In genomic region chr2:65349863-65350262, GRCh38 we compare ENCODE assay signal across 9 cellular contexts.
DNase-seq lines count a peak whose midpoint lies in the region; ATAC-seq and TF ChIP-seq lines count a peak whose summit lies in the region.
"Had no signal": no experiment of that assay in that cellular context is flagged by ENCODE, and none has a peak within 500 bp of the region (broad histone marks: within the 10 kb centered on the region; RNA-seq: fewer than 3 reads in every experiment).

No MANE protein-coding gene starts in this region.

- peaks cover 28% of the 10 kb centered on the region for H3K27me3 Mint-ChIP-seq in stimulated activated naive CD8-positive, alpha-beta T cell treated with anti-CD3 and anti-CD28 coated beads, Interleukin-15, amount 100 ng/mL, for 72 hours

- H3K4me1 ChIP-seq in NT2/D1 (ENCODE audit: insufficient read depth, insufficient read length) (peaks cover 3% of the 10 kb centered on the region), esophagus muscularis mucosa (peaks cover 20 to 39% (median 26%) of the 10 kb centered on the region in 4 donors), gastrocnemius medialis (peaks cover 20 to 25% of the 10 kb centered on the region in 2 donors)

- no peak overlapping the region for H3K4me3 Mint-ChIP-seq in stimulated activated naive CD8-positive, alpha-beta T cell treated with anti-CD3 and anti-CD28 coated beads, Interleukin-15, amount 100 ng/mL, for 72 hours

- H3K27me3 ChIP-seq in NT2/D1 (ENCODE audit: insufficient read depth, insufficient read length) = no peaks in the 10 kb centered on the region
- H3K27me3 ChIP-seq in esophagus muscularis mucosa = no peaks in the 10 kb centered on the region
- no peaks in the 10 kb centered on the region for H3K27me3 ChIP-seq in gastrocnemius medialis

- ATAC-seq in gastrocnemius medialis = no peak
- ATAC-seq in stimulated activated naive CD8-positive, alpha-beta T cell treated with anti-CD3 and anti-CD28 coated beads, Interleukin-15, amount 100 ng/mL, for 72 hours = no peak
- ATAC-seq in HG03469 (IDR thresholded peaks at IDR 0.05; ENCODE audit: unreplicated experiment) = no peak
- no peak for ATAC-seq in HG03135 (IDR thresholded peaks at IDR 0.05; ENCODE audit: unreplicated experiment)

- 13% methylated on average over 2 of the region's 4 CpGs for WGBS in esophagus muscularis mucosa

- in situ Hi-C loops in gastrocnemius medialis (cut with MboI; ENCODE audit: low sequenced_read_pairs in 4 of 4) = no loop called here

- no peak for TF ChIP-seq EP300 in esophagus muscularis mucosa (IDR thresholded peaks at IDR 0.05)

- TF ChIP-seq POLR2A in esophagus muscularis mucosa (IDR thresholded peaks at IDR 0.05; ENCODE audit: low read depth) (no peak), gastrocnemius medialis (IDR thresholded peaks at IDR 0.05) (no peak)

- H3K36me3 ChIP-seq in NT2/D1 (ENCODE audit: insufficient read depth, insufficient read length, low read length) (no peaks in the 10 kb centered on the region), esophagus muscularis mucosa (no peaks in the 10 kb centered on the region), gastrocnemius medialis (no peaks in the 10 kb centered on the region)

- H3K9me3 ChIP-seq in NT2/D1 (ENCODE audit: insufficient read depth, low read length) (no peaks in the 10 kb centered on the region), esophagus muscularis mucosa (no peaks in the 10 kb centered on the region), gastrocnemius medialis (no peaks in the 10 kb centered on the region)

- H3K27ac ChIP-seq in esophagus muscularis mucosa (replicated peaks in 1 of 4) (peak overlapping the region in 1 of 4 donors; percentile 30), gastrocnemius medialis (peak overlapping the region in 3 of 4 donors; percentile 35 to 60 (median 49))

- TF ChIP-seq CTCF in esophagus muscularis mucosa (IDR thresholded peaks at IDR 0.05) (no peak), gastrocnemius medialis (IDR thresholded peaks at IDR 0.05 in 4 of 5, conservative IDR thresholded peaks at IDR 0.05 in 1 of 5) (no peak)

- H3K9ac ChIP-seq in NT2/D1 (ENCODE audit: insufficient read length, low read depth) = peak overlapping the region; percentile 36

- intact Hi-C loops in esophagus muscularis mucosa (cut with DNase I) = no loop called here
- intact Hi-C loops in gastrocnemius medialis (cut with DNase I; ENCODE audit: low total_unique reads) = no loop called here

- no peak overlapping the region for H3K27ac Mint-ChIP-seq in stimulated activated naive CD8-positive, alpha-beta T cell treated with anti-CD3 and anti-CD28 coated beads, Interleukin-15, amount 100 ng/mL, for 72 hours

- H3K4me1 Mint-ChIP-seq in stimulated activated naive CD8-positive, alpha-beta T cell treated with anti-CD3 and anti-CD28 coated beads, Interleukin-15, amount 100 ng/mL, for 72 hours = peaks cover 11% of the 10 kb centered on the region

- H3K9me3 Mint-ChIP-seq in stimulated activated naive CD8-positive, alpha-beta T cell treated with anti-CD3 and anti-CD28 coated beads, Interleukin-15, amount 100 ng/mL, for 72 hours = no peaks in the 10 kb centered on the region

- DNase-seq in HT1080 (ENCODE audit: low read depth) (peak; percentile 60), NT2/D1 (ENCODE audit: low read depth, low spot score) (no peak), esophagus muscularis mucosa (ENCODE audit: extremely low spot score) (peak; percentile 92), gastrocnemius medialis (peak in 1 of 2 donors; percentile 24), NCI-H526 (lab: John Stamatoyannopoulos, UW) (no peak)
- DNase-seq in stimulated activated naive CD8-positive, alpha-beta T cell treated with anti-CD3 and anti-CD28 coated beads, Interleukin-15, amount 100 ng/mL, for 72 hours = no peak
- DNase-seq: stimulated activated naive CD4-positive, alpha-beta T cell had no signal

- H3K4me3 ChIP-seq in NT2/D1 (ENCODE audit: insufficient read length, low read depth) (no peak overlapping the region), esophagus muscularis mucosa (no peak overlapping the region), gastrocnemius medialis (no peak overlapping the region)

Comparison
In these comparisons a context has a peak if more than half of its experiments do, and no peak if none do; other contexts are left out.
1. DNase-seq: peak in HT1080 (single experiment) and esophagus muscularis mucosa (single experiment); none in NT2/D1 (single experiment), NCI-H526 (0 of 2) and stimulated activated naive CD8-positive, alpha-beta T cell treated with anti-CD3 and anti-CD28 coated beads, Interleukin-15, amount 100 ng/mL, for 72 hours (0 of 2).